ENCODE assay signal across 8 cellular contexts in the genomic region with DNA sequence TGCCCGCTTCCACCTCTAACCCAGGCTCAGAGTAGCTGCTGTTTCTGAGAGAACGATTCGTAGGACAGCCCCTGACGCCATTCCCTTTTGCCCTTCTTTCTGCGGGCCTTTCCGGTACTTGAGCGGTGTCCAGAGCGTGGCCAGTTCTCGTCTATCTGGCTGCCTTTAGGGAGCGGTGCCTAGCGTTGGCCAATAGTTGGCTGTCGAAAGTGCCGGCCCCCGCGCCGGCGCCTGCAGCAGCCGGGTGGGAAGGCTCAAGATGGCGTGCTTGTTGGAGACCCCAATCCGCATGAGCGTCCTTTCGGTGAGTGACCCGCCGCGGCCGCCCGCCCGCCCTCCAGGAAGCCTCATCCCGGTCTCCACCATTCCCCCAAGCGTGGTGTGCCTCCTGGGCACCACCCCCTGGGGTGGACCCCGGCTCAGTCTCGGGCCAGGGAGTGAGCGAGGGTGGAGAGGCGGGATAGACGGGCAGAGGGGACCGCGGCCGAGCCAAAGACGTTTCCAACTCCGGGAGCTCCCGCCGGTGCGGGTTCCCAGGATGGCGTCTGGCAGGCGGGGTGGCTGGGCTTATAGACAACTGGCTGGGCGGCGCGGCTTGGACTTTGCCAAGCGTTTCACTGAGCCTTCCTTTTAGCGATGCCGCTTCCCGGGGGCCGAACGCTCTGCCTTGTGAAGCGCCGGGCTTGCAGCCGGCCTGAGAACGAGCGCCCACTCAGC. TPM values are rescaled to one million over a fixed set of nuclear protein-coding genes. Genes with fewer than 3 reads are reported as not detected.
A peak's percentile ranks its signal among the peaks of the same experiment; 100 is the strongest.
DNase-seq lines count a peak whose midpoint lies in the region; ATAC-seq, FAIRE-seq and TF ChIP-seq lines count a peak whose summit lies in the region.

A gene with protein sequence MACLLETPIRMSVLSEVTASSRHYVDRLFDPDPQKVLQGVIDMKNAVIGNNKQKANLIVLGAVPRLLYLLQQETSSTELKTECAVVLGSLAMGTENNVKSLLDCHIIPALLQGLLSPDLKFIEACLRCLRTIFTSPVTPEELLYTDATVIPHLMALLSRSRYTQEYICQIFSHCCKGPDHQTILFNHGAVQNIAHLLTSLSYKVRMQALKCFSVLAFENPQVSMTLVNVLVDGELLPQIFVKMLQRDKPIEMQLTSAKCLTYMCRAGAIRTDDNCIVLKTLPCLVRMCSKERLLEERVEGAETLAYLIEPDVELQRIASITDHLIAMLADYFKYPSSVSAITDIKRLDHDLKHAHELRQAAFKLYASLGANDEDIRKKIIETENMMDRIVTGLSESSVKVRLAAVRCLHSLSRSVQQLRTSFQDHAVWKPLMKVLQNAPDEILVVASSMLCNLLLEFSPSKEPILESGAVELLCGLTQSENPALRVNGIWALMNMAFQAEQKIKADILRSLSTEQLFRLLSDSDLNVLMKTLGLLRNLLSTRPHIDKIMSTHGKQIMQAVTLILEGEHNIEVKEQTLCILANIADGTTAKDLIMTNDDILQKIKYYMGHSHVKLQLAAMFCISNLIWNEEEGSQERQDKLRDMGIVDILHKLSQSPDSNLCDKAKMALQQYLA (plus strand): TSS at position 6 of the 717 bp plus-strand sequence. CDS start 254 bp downstream, at position 260.

- TF ChIP-seq CTCF in HepG2 (CRISPR knock-in tag; IDR thresholded peaks at IDR 0.05) = no peak; the same call in 1 of the 2 replicates

- TF ChIP-seq RAD21 in HepG2 (CRISPR knock-in tag; IDR thresholded peaks at IDR 0.05) = peak; percentile 31

- no peaks in the 10 kb centered on the region for H3K9me3 ChIP-seq in HepG2 (ENCODE audit: low read length)

- H3K36me3 ChIP-seq in HepG2 (replicated peaks in 1 of 2; ENCODE audit: control insufficient read depth in 1 of 2, insufficient read depth in 2 of 2, low read length in 2 of 2) = peaks cover 0 to 6% of the 10 kb centered on the region in 2 experiments; a peak in 2 of 5 replicates

- ATAC-seq in HepG2 = peak; percentile 87
- peak; percentile 70 for ATAC-seq in stimulated activated naive CD8-positive, alpha-beta T cell treated with anti-CD3 and anti-CD28 coated beads, Interleukin-15, Interleukin-2, amounts not matched to agents 100 U/mL and 50 U/mL, for 24 hours

- H3K4me2 ChIP-seq in HepG2 (ENCODE audit: low read depth, low read length) = peak within 1 kb of the TSS; percentile 93

- no peak for FAIRE-seq in HepG2 (lab: Jason Lieb, UNC)

- TF ChIP-seq POLR2A in HepG2 (IDR thresholded peaks at IDR 0.05; ENCODE audit: insufficient read depth in 1 of 2, low read depth in 2 of 2, low read length in 2 of 2) = peak; percentile 68 to 77; a peak in 3 of 4 replicates

- CTCF ChIA-PET in HepG2 (lab: Yijun Ruan, JAX; ENCODE audit: low intra/inter-chr PET ratio, low total read pairs) = no interaction called here

- 0% methylated on average over 16 of the region's 59 CpGs for WGBS in HepG2 (ENCODE audit: low lambda C conversion rate)

- POLR2A ChIA-PET in HepG2 (lab: Yijun Ruan, JAX) = interaction anchor here (1.0 to 3.4 kb wide), 7 partner anchors 9 to 1991 kb away, joined by 3 to 39 read pairs (median 4); a partner anchor contains a TSS

- intact Hi-C loops in HepG2 (cut with micrococcal nuclease; ENCODE audit: unreplicated experiment) = loop anchor here (5.0 to 10.0 kb wide), 2 partner anchors 160 to 237 kb away; a partner anchor contains a TSS

- peaks cover 10% of the 10 kb centered on the region; the same call in 1 of the 2 replicates for H4K20me1 ChIP-seq in HepG2 (ENCODE audit: insufficient read depth, low read length)

- peak within 1 kb of the TSS; percentile 87 to 97 (median 91) for H3K4me3 ChIP-seq in HepG2 (replicated peaks in 1 of 3; ENCODE audit: insufficient read depth in 1 of 3, low read depth in 2 of 3, low read length in 3 of 3)

- BruUV-seq in HepG2 (replicated peaks; lab: Mats Ljungman, UMichigan) = TSS peak; percentile 75

- peaks cover 0 to 4% of the 10 kb centered on the region in 2 experiments; a peak in 3 of 5 replicates for H3K27me3 ChIP-seq in HepG2 (ENCODE audit: control insufficient read depth in 1 of 2, insufficient read depth in 2 of 2, low read length in 2 of 2)

- peak within 1 kb of the TSS; percentile 93 for H3K9ac ChIP-seq in HepG2 (ENCODE audit: insufficient read depth, low read depth, low read length)

- H3K27ac ChIP-seq in HepG2 (ENCODE audit: extremely low read length, insufficient read depth, low read length) = peak within 1 kb of the TSS; percentile 97

- peak; percentile 11 for DNase-seq in activated T-cell treated with anti-CD3 and anti-CD28 coated beads for 4 hours
- DNase-seq in activated T-cell treated with anti-CD3 and anti-CD28 coated beads, Interleukin-2, amount 50 U/mL, for 1 hour = no peak
- DNase-seq in H4 (ENCODE audit: low spot score) = no peak
- no peak for DNase-seq in LHCN-M2 (ENCODE audit: low read depth)
- DNase-seq in UCSD-AML1 (lab: John Stamatoyannopoulos, UW; ENCODE audit: unreplicated experiment) = peak; percentile 76
- peak; percentile 65 for DNase-seq in dermis blood vessel endothelial cell
- DNase-seq in HepG2 (ENCODE audit: low spot score) = peak; percentile 77
- DNase-seq in stimulated activated naive CD8-positive, alpha-beta T cell treated with anti-CD3 and anti-CD28 coated beads, Interleukin-15, Interleukin-2, amounts not matched to agents 100 U/mL and 50 U/mL, for 24 hours = no peak

- peaks cover 53% of the 10 kb centered on the region for H3K4me1 ChIP-seq in HepG2 (ENCODE audit: insufficient read depth, low read length)

- peak within 1 kb of the TSS; percentile 97 for H2AFZ ChIP-seq in HepG2 (ENCODE audit: low read length)

- in situ Hi-C loops in HepG2 (cut with HindIII; ENCODE audit: extremely low pct_ligation_motif_present, low pct_unique_long_range_greater_than_20kb) = loop anchor here (10.0 kb wide), 1 partner anchor 137 kb away; a partner anchor contains a TSS

- TF ChIP-seq EP300 in HepG2 (IDR thresholded peaks at IDR 0.05; ENCODE audit: low read depth in 2 of 2, low read length in 2 of 2) (peak; percentile 37 to 38; a peak in 3 of 4 replicates), HepG2 (CRISPR knock-in tag; IDR thresholded peaks at IDR 0.05; ENCODE audit: borderline replicate concordance) (no peak)

- peaks cover 50% of the 10 kb centered on the region for H3K79me2 ChIP-seq in HepG2 (ENCODE audit: insufficient read depth, low read length)

TF ChIP-seq in HepG2, 621 proteins besides CTCF, POLR2A, EP300 and RAD21 (continues in another document):
- TF ChIP-seq ZNF558 (CRISPR knock-in tag; IDR thresholded peaks at IDR 0.05; ENCODE audit: borderline replicate concordance) (no peak), LCORL (IDR thresholded peaks at IDR 0.05) (no peak), LCORL (CRISPR knock-in tag; IDR thresholded peaks at IDR 0.05) (peak; percentile 23; the same call in 1 of the 2 replicates), RFXANK (CRISPR knock-in tag; IDR thresholded peaks at IDR 0.05) (peak; percentile 32; the same call in 1 of the 2 replicates)
- TF ChIP-seq, protein P1, sequence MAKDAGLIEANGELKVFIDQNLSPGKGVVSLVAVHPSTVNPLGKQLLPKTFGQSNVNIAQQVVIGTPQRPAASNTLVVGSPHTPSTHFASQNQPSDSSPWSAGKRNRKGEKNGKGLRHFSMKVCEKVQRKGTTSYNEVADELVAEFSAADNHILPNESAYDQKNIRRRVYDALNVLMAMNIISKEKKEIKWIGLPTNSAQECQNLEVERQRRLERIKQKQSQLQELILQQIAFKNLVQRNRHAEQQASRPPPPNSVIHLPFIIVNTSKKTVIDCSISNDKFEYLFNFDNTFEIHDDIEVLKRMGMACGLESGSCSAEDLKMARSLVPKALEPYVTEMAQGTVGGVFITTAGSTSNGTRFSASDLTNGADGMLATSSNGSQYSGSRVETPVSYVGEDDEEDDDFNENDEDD (CRISPR knock-in tag; IDR thresholded peaks at IDR 0.05; ENCODE audit: borderline replicate concordance) = peak; percentile 16; the same call in 1 of the 2 replicates
- TF ChIP-seq, protein P2, sequence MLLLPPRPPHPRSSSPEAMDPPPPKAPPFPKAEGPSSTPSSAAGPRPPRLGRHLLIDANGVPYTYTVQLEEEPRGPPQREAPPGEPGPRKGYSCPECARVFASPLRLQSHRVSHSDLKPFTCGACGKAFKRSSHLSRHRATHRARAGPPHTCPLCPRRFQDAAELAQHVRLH (CRISPR knock-in tag; IDR thresholded peaks at IDR 0.05; ENCODE audit: borderline replicate concordance, low read depth) = peak; percentile 79; the same call in 1 of the 2 replicates

RNA-seq across cellular contexts. Expression of the gene that starts here (rescaled TPM):
- 40.0 and 81.3 TPM in 2 replicates for total RNA-seq in H4 (2014; rRNA removed; shearing (Covaris generic))
- total RNA-seq in LHCN-M2 (2014; rRNA removed) = 74.2 and 85.4 TPM in 2 replicates
- 21.9 TPM for polyA plus RNA-seq in LHCN-M2 (2012)
- total RNA-seq in dermis blood vessel endothelial cell = 54.5 and 59.6 TPM in 2 replicates
- 38.9 and 48.9 TPM in 2 replicates for total RNA-seq in HepG2 (2016; rRNA removed; fragmentation: Illumina TruSeq; extraction: Trizol)
- 18.2 and 23.7 TPM in 2 replicates for total RNA-seq in HepG2 (2016; cell fraction: cytosol; rRNA removed; fragmentation: Illumina TruSeq; extraction: Trizol; ENCODE audit: low read depth)
- total RNA-seq in HepG2 (2016; cell fraction: insoluble cytoplasmic fraction; rRNA removed; fragmentation: Illumina TruSeq; extraction: Trizol) = 43.7 and 56.0 TPM in 2 replicates
- 24.2 and 24.4 TPM in 2 replicates for total RNA-seq in HepG2 (2016; cell fraction: membrane; rRNA removed; fragmentation: Illumina TruSeq; extraction: Trizol)
- total RNA-seq in HepG2 (2016; cell fraction: nucleus; rRNA removed; fragmentation: Illumina TruSeq; extraction: Trizol) = 70.4 and 70.9 TPM in 2 replicates
- 50.7 and 55.3 TPM in 2 replicates for polyA plus RNA-seq in HepG2 (2011; rRNA removed)
- 22.8 and 25.0 TPM in 2 replicates for polyA plus RNA-seq in HepG2 (2011; cell fraction: cytosol; rRNA removed)
- polyA plus RNA-seq in HepG2 (2011; cell fraction: nucleus; rRNA removed) = 65.8 and 93.8 TPM in 2 replicates
- 19.5 and 22.5 TPM in 2 replicates for polyA plus RNA-seq in HepG2 (2012)
- 3.6 and 3.9 TPM in 2 replicates for polyA plus RNA-seq in HepG2 (2016; cell fraction: cytosol; fragmentation: Illumina TruSeq; extraction: Trizol; ENCODE audit: low read depth)
- 35.8 and 49.4 TPM in 2 replicates for polyA plus RNA-seq in HepG2 (2016; cell fraction: insoluble cytoplasmic fraction; fragmentation: Illumina TruSeq; extraction: Trizol; ENCODE audit: low read depth)
- polyA plus RNA-seq in HepG2 (2016; cell fraction: membrane; fragmentation: Illumina TruSeq; extraction: Trizol; ENCODE audit: low read depth) = 7.3 and 8.2 TPM in 2 replicates
- polyA plus RNA-seq in HepG2 (2016; cell fraction: nucleus; fragmentation: Illumina TruSeq; extraction: Trizol; ENCODE audit: insufficient read depth, low read depth) = 36.5 and 48.8 TPM in 2 replicates
- polyA minus RNA-seq in HepG2 (2011; rRNA and poly(A)+ RNA removed; ENCODE audit: low replicate concordance) = 194 and 251 TPM in 2 replicates
- 31.1 and 35.2 TPM in 2 replicates for polyA minus RNA-seq in HepG2 (2011; cell fraction: cytosol; rRNA and poly(A)+ RNA removed)
- 121 and 148 TPM in 2 replicates for polyA minus RNA-seq in HepG2 (2011; cell fraction: nucleus; rRNA and poly(A)+ RNA removed)

Comparison
In these comparisons a context has a peak if more than half of its experiments do, and no peak if none do; other contexts are left out.
1. DNase-seq: peak in activated T-cell treated with anti-CD3 and anti-CD28 coated beads for 4 hours (single experiment), UCSD-AML1 (single experiment), dermis blood vessel endothelial cell (single experiment) and HepG2 (single experiment); none in activated T-cell treated with anti-CD3 and anti-CD28 coated beads, Interleukin-2, amount 50 U/mL, for 1 hour (single experiment), H4 (single experiment), LHCN-M2 (single experiment) and stimulated activated naive CD8-positive, alpha-beta T cell treated with anti-CD3 and anti-CD28 coated beads, Interleukin-15, Interleukin-2, amounts not matched to agents 100 U/mL and 50 U/mL, for 24 hours (single experiment).